10 cellular contexts compared by ENCODE assay signal in genomic region chr11:120527111-120527748, GRCh38. TPM values are rescaled to one million over a fixed set of nuclear protein-coding genes. Genes with fewer than 3 reads are reported as not detected.
DNase-seq lines count a peak whose midpoint lies in the region; ATAC-seq and TF ChIP-seq lines count a peak whose summit lies in the region.
"Had no signal": no experiment of that assay in that cellular context is flagged by ENCODE, and none has a peak within 500 bp of the region (broad histone marks: within the 10 kb centered on the region; RNA-seq: fewer than 3 reads in every experiment).

No MANE protein-coding gene starts in this region.

- no peak overlapping the region for H3K4me3 Mint-ChIP-seq in nephron

- peaks cover 61% of the 10 kb centered on the region for H3K27me3 Mint-ChIP-seq in nephron (ENCODE audit: low read depth)

- no peaks in the 10 kb centered on the region for H3K9me3 Mint-ChIP-seq in nephron

- peak; percentile 8 for ATAC-seq in esophagus mucosa
- ATAC-seq in GM18909 (IDR thresholded peaks at IDR 0.05; ENCODE audit: poor library complexity, unreplicated experiment), result no peak
- ATAC-seq in HG03097 (IDR thresholded peaks at IDR 0.05; ENCODE audit: low FRiP score, unreplicated experiment), result no peak
- ATAC-seq: pancreas had no signal

- TF ChIP-seq CTCF in nephron (IDR thresholded peaks at IDR 0.05; ENCODE audit: unreplicated experiment in 3 of 3), result peak; percentile 13 to 37 (median 23)

- no peak overlapping the region for H3K27ac Mint-ChIP-seq in nephron

- peak; percentile 16 for DNase-seq in DMS153 treated with DMSO at 0.1 percent for 48 hours (lab: John Stamatoyannopoulos, UW; ENCODE audit: unreplicated experiment)
- DNase-seq in NCI-H146 treated with DMSO at 0.1 percent for 48 hours (lab: John Stamatoyannopoulos, UW; ENCODE audit: unreplicated experiment), result peak; percentile 63
- DNase-seq in HPDE6-E6E7 (ENCODE audit: extremely low spot score), result no peak
- DNase-seq in activated CD4-positive, alpha-beta T cell treated with anti-CD3 and anti-CD28 coated beads, Interleukin-2, amount 50 U/mL, for 1 hour, result no peak
- DNase-seq: NCI-H187 treated with DMSO at 0.1 percent for 48 hours, pancreas had no signal

- peaks cover 9% of the 10 kb centered on the region for H3K4me1 Mint-ChIP-seq in nephron

- no peaks in the 10 kb centered on the region for H3K36me3 Mint-ChIP-seq in nephron (ENCODE audit: low read depth)

RNA-seq across cellular contexts. Expression of gene GRIK4, which starts 15.7 kb away (rescaled TPM):
- 0.08 TPM for total RNA-seq in esophagus mucosa
- total RNA-seq: pancreas had no signal

Comparison
In these comparisons a context has a peak if more than half of its experiments do, and no peak if none do; other contexts are left out.
1. DNase-seq: peak in DMS153 treated with DMSO at 0.1 percent for 48 hours (single experiment) and NCI-H146 treated with DMSO at 0.1 percent for 48 hours (single experiment); none in HPDE6-E6E7 (single experiment) and activated CD4-positive, alpha-beta T cell treated with anti-CD3 and anti-CD28 coated beads, Interleukin-2, amount 50 U/mL, for 1 hour (single experiment).